In genomic region chr3:195087321-195087720, GRCh38 we compare ENCODE assay signal across 10 cellular contexts.
DNase-seq lines count a peak whose midpoint lies in the region; ATAC-seq and TF ChIP-seq lines count a peak whose summit lies in the region.
"Had no signal": no experiment of that assay in that cellular context is flagged by ENCODE, and none has a peak within 500 bp of the region (broad histone marks: within the 10 kb centered on the region; RNA-seq: fewer than 3 reads in every experiment).

No MANE protein-coding gene starts in this region.

- H3K9ac ChIP-seq in mucosa of rectum (ENCODE audit: low read depth in 1 of 2, low read length in 2 of 2), result peak overlapping the region in 1 of 2 donors; percentile 33
- H3K9ac ChIP-seq in PC-3 (ENCODE audit: low read length), result no peak overlapping the region

- H3K4me3 Mint-ChIP-seq in CD4-positive, alpha-beta T cell, result peak overlapping the region; percentile 73
- peak overlapping the region; percentile 84 for H3K4me3 Mint-ChIP-seq in endothelial cell (ENCODE audit: unreplicated experiment)

- H3K27ac ChIP-seq in CD4-positive, alpha-beta T cell (ENCODE audit: low read depth, low read length), result no peak overlapping the region
- H3K27ac ChIP-seq in mucosa of rectum (ENCODE audit: low read depth in 2 of 2, low read length in 2 of 2) (no peak overlapping the region), PC-3 (ENCODE audit: low read length) (no peak overlapping the region)

- peak overlapping the region; percentile 63 for H3K27ac Mint-ChIP-seq in CD4-positive, alpha-beta T cell
- H3K27ac Mint-ChIP-seq in endothelial cell (ENCODE audit: unreplicated experiment), result peak overlapping the region; percentile 78

- H3K9me3 Mint-ChIP-seq in CD4-positive, alpha-beta T cell, result no peaks in the 10 kb centered on the region
- no peaks in the 10 kb centered on the region for H3K9me3 Mint-ChIP-seq in endothelial cell (ENCODE audit: unreplicated experiment)

- no TSS peak for BruUV-seq in PC-3 (replicated peaks; lab: Mats Ljungman, UMichigan)

- no peaks in the 10 kb centered on the region for H3K36me3 Mint-ChIP-seq in CD4-positive, alpha-beta T cell (ENCODE audit: low read depth)
- H3K36me3 Mint-ChIP-seq in endothelial cell (ENCODE audit: low read depth, unreplicated experiment), result peaks cover 15% of the 10 kb centered on the region

- H3K27me3 Mint-ChIP-seq in CD4-positive, alpha-beta T cell, result no peaks in the 10 kb centered on the region
- peaks cover 15% of the 10 kb centered on the region for H3K27me3 Mint-ChIP-seq in endothelial cell (ENCODE audit: unreplicated experiment)

- H4K20me1 ChIP-seq in PC-3 (ENCODE audit: low read length), result no peaks in the 10 kb centered on the region

- H3K4me1 ChIP-seq in mucosa of rectum (ENCODE audit: control insufficient read depth in 2 of 2, insufficient read depth in 2 of 2, low read length in 2 of 2) (peaks cover 0 to 3% of the 10 kb centered on the region in 2 donors), PC-3 (ENCODE audit: insufficient read depth, low read length) (no peaks in the 10 kb centered on the region)

- no peak for DNase-seq in CD4-positive, alpha-beta T cell
- DNase-seq in Jurkat, Clone E6-1 (ENCODE audit: low read depth, low spot score), result no peak
- DNase-seq in endothelial cell (ENCODE audit: low spot score), result no peak
- DNase-seq in PC-3, result no peak
- DNase-seq in activated gamma-delta T cell treated with Interleukin-2 at 50 U/mL for 16 hours, result no peak
- DNase-seq: amniotic stem cell, NCI-H524 treated with DMSO at 0.1 percent for 48 hours had no signal

- H3K79me2 ChIP-seq in PC-3 (ENCODE audit: low read length), result no peaks in the 10 kb centered on the region

- no peak for ATAC-seq in CD4-positive, alpha-beta T cell (ENCODE audit: poor library complexity)
- ATAC-seq in PC-3, result no peak
- ATAC-seq in GM18909 (IDR thresholded peaks at IDR 0.05; ENCODE audit: poor library complexity, unreplicated experiment), result no peak
- no peak for ATAC-seq in GM21576 (IDR thresholded peaks at IDR 0.05; ENCODE audit: unreplicated experiment)

- H2AFZ ChIP-seq in PC-3 (ENCODE audit: low read length), result no peak overlapping the region

- peak overlapping the region; percentile 36 for H3K4me3 ChIP-seq in Jurkat, Clone E6-1 (ENCODE audit: low read length)
- H3K4me3 ChIP-seq in mucosa of rectum (ENCODE audit: low read length in 2 of 2) (peak overlapping the region; percentile 48 to 61), PC-3 (ENCODE audit: low read length) (no peak overlapping the region)

- CTCF ChIA-PET in CD4-positive, alpha-beta T cell (lab: Charles Lee), result no interaction called here
- CTCF ChIA-PET in PC-3 (lab: Charles Lee), result no interaction called here

- H3K36me3 ChIP-seq in mucosa of rectum (ENCODE audit: control insufficient read depth in 2 of 2, insufficient read depth in 2 of 2, low read length in 2 of 2) (no peaks in the 10 kb centered on the region), PC-3 (ENCODE audit: low read depth, low read length) (no peaks in the 10 kb centered on the region)

- intact Hi-C loops in CD4-positive, alpha-beta T cell (cut with DNase I, micrococcal nuclease), result no loop called here
- intact Hi-C loops in PC-3 (cut with micrococcal nuclease), result no loop called here

- H3K4me1 Mint-ChIP-seq in CD4-positive, alpha-beta T cell (ENCODE audit: low read depth), result peaks cover 10% of the 10 kb centered on the region
- peaks cover 26% of the 10 kb centered on the region for H3K4me1 Mint-ChIP-seq in endothelial cell (ENCODE audit: unreplicated experiment)

- no peaks in the 10 kb centered on the region for H3K9me3 ChIP-seq in CD4-positive, alpha-beta T cell (ENCODE audit: control insufficient read depth, low read length)
- H3K9me3 ChIP-seq in mucosa of rectum (ENCODE audit: control insufficient read depth in 2 of 2, low read length in 2 of 2) (no peaks in the 10 kb centered on the region), PC-3 (ENCODE audit: low read length) (no peaks in the 10 kb centered on the region)

- no peaks in the 10 kb centered on the region for H3F3A ChIP-seq in PC-3 (ENCODE audit: low read length, unreplicated experiment)

- no peaks in the 10 kb centered on the region for H3K27me3 ChIP-seq in CD4-positive, alpha-beta T cell (ENCODE audit: control insufficient read depth, insufficient read depth, low read length)
- H3K27me3 ChIP-seq in mucosa of rectum (ENCODE audit: control insufficient read depth in 2 of 2, insufficient read depth in 2 of 2, low read length in 2 of 2), result no peaks in the 10 kb centered on the region
- H3K27me3 ChIP-seq in PC-3 (ENCODE audit: low read length), result no peaks in the 10 kb centered on the region

- H3K4me2 ChIP-seq in PC-3 (ENCODE audit: low read length), result no peak overlapping the region

- no peaks in the 10 kb centered on the region for H3K9me2 ChIP-seq in PC-3 (replicated peaks; ENCODE audit: low read length)

- POLR2A ChIA-PET in CD4-positive, alpha-beta T cell (lab: Charles Lee), result no interaction called here
- POLR2A ChIA-PET in PC-3 (lab: Charles Lee; ENCODE audit: unreplicated experiment), result no interaction called here

- TF ChIP-seq CTCF in CD4-positive, alpha-beta T cell (IDR thresholded peaks at IDR 0.05), result no peak
- TF ChIP-seq CTCF in endothelial cell (IDR thresholded peaks at IDR 0.05; ENCODE audit: unreplicated experiment) (no peak), PC-3 (conservative IDR thresholded peaks at IDR 0.05; ENCODE audit: low read depth, low read length) (no peak)
